In the genomic region with DNA sequence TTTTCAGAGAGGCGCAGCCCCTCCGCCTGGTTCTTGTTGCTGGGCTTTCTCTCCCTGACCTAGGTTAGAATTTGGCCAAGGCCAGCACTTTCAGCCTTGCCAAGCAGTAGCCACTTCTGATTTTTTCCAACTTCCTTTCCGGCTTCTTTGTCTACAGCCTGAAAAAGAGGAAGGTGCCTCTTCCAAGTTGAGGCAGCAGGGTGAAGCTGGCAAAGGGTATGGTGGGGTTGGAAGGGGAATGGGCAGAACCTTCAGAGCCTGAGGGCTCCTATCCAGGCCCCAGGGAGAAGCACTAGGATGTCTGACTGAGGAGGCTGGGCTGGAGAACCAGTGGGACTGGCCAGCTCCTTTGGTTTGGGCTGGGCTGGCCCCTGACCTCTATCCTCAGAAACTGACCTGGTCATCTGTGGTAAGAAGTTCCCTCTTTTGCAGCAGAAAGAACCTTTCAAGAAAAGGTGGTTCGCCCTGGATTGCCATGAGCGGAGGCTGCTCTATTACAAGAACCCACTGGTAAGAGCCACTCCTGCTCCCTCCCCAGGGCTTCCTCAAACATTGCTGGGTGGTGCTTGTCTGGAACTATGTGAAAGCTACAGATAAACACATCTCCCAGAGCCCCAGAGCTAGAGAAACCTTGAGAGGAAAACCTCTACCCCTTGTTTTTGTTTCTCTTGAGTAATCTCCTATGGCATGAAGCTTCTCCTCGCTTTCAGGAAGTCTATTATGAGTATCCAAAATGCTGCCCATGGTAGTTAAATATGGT, we compare ENCODE assay signal across 13 cellular contexts. TPM values are rescaled to one million over a fixed set of nuclear protein-coding genes. Genes with fewer than 3 reads are reported as not detected.
DNase-seq lines count a peak whose midpoint lies in the region; TF ChIP-seq lines count a peak whose summit lies in the region.
"Had no signal": no experiment of that assay in that cellular context is flagged by ENCODE, and none has a peak within 500 bp of the region (broad histone marks: within the 10 kb centered on the region; RNA-seq: fewer than 3 reads in every experiment).

No MANE protein-coding gene starts in this region.

- H3K79me2 ChIP-seq in osteoblast (ENCODE audit: insufficient read depth, low read length) = no peaks in the 10 kb centered on the region

- in situ Hi-C loops in GM13977 (cut with MboI; ENCODE audit: low pct_unique_long_range_greater_than_20kb, low sequenced_read_pairs, unreplicated experiment) = no loop called here

- no peaks in the 10 kb centered on the region for H3K27me3 ChIP-seq in esophagus muscularis mucosa
- no peaks in the 10 kb centered on the region for H3K27me3 ChIP-seq in osteoblast (ENCODE audit: insufficient read depth, low read length)

- TF ChIP-seq CTCF in esophagus muscularis mucosa (IDR thresholded peaks at IDR 0.05) = no peak
- TF ChIP-seq CTCF in osteoblast (IDR thresholded peaks at IDR 0.05; ENCODE audit: extremely low read depth, low read depth, low read length) = no peak
- TF ChIP-seq CTCF in GM13977 (IDR thresholded peaks at IDR 0.05; ENCODE audit: extremely low read depth, insufficient read depth, missing control alignments) = no peak

- H3K4me2 ChIP-seq in osteoblast (ENCODE audit: insufficient read depth, low read length) = no peak overlapping the region

- TF ChIP-seq EP300 in esophagus muscularis mucosa (IDR thresholded peaks at IDR 0.05) = no peak

- intact Hi-C loops in esophagus muscularis mucosa (cut with DNase I) = no loop called here

- H3K4me3 ChIP-seq in esophagus muscularis mucosa (no peak overlapping the region), osteoblast (ENCODE audit: insufficient read depth, low read length) (no peak overlapping the region)

- H3K27ac ChIP-seq in esophagus muscularis mucosa (replicated peaks in 1 of 4) = peak overlapping the region in 3 of 4 donors; percentile 2 to 52 (median 11)
- no peak overlapping the region for H3K27ac ChIP-seq in osteoblast (ENCODE audit: low read depth, low read length)

- H3K36me3 ChIP-seq in esophagus muscularis mucosa (no peaks in the 10 kb centered on the region), osteoblast (ENCODE audit: insufficient read depth, low read length) (no peaks in the 10 kb centered on the region)

- peak overlapping the region; percentile 68 for H2AFZ ChIP-seq in osteoblast (ENCODE audit: low read length)

- 80% methylated on average over 5 of the region's 6 CpGs for WGBS in esophagus muscularis mucosa

- H3K9me3 ChIP-seq in esophagus muscularis mucosa = no peaks in the 10 kb centered on the region
- H3K9me3 ChIP-seq in osteoblast (ENCODE audit: low read depth, low read length) = no peaks in the 10 kb centered on the region

- TF ChIP-seq POLR2A in esophagus muscularis mucosa (IDR thresholded peaks at IDR 0.05; ENCODE audit: low read depth) = no peak

- H4K20me1 ChIP-seq in osteoblast (ENCODE audit: insufficient read depth, low read length) = no peaks in the 10 kb centered on the region

- H3K4me1 ChIP-seq in esophagus muscularis mucosa = peaks cover 8 to 34% (median 23%) of the 10 kb centered on the region in 4 donors
- peaks cover 11% of the 10 kb centered on the region for H3K4me1 ChIP-seq in osteoblast (ENCODE audit: insufficient read depth, low read length)

- DNase-seq in Ammon's horn (ENCODE audit: low spot score) = peak; percentile 49
- peak; percentile 37 for DNase-seq in NOMO-1 treated with dmso at 0.1 percent for 144 hours (lab: John Stamatoyannopoulos, UW; ENCODE audit: unreplicated experiment)
- no peak for DNase-seq in esophagus muscularis mucosa (ENCODE audit: extremely low spot score)
- peak; percentile 90 for DNase-seq in osteoblast (ENCODE audit: insufficient read length, low spot score, missing footprints)
- DNase-seq in GM13977 (ENCODE audit: low spot score) = no peak
- DNase-seq in 8988T = no peak
- no peak for DNase-seq in NCI-H226
- DNase-seq in stimulated activated CD4-positive, alpha-beta T cell treated with anti-CD3 and anti-CD28 coated beads, Interleukin-2, amount 100 ng/mL, for 24 hours = no peak
- DNase-seq: activated CD8-positive, alpha-beta memory T cell treated with anti-CD3 and anti-CD28 coated beads for 24 hours; effector memory CD8-positive, alpha-beta T cell; MM.1S; NCI-H510A treated with DMSO at 0.1 percent for 48 hours; SW 1271 had no signal

RNA-seq across cellular contexts. Expression of gene RNF135, which starts 16.6 kb away (rescaled TPM):
- 10 to 100 TPM; 20.0 to 28.1 (median 22.9) TPM for total RNA-seq in esophagus muscularis mucosa
- total RNA-seq in osteoblast = 10.6 and 11.2 TPM in 2 replicates

RNA-seq across cellular contexts. Expression of gene ADAP2, which starts 32.5 kb away (rescaled TPM):
- total RNA-seq in esophagus muscularis mucosa (10 to 100 TPM; 10.5 to 19.1 (median 14.7) TPM), osteoblast (0.29 and 0.72 TPM in 2 replicates)

RNA-seq across cellular contexts. Expression of gene TEFM, which starts 48.2 kb away (rescaled TPM):
- total RNA-seq in esophagus muscularis mucosa (1 to 10 TPM; 5.0 to 7.0 (median 6.6) TPM), osteoblast (10.9 and 13.6 TPM in 2 replicates)

Comparison
In these comparisons a context has a peak if more than half of its experiments do, and no peak if none do; other contexts are left out.
1. DNase-seq: peak in Ammon's horn (single experiment), NOMO-1 treated with dmso at 0.1 percent for 144 hours (single experiment) and osteoblast (single experiment); none in esophagus muscularis mucosa (single experiment), GM13977 (single experiment), 8988T (single experiment), NCI-H226 (single experiment) and stimulated activated CD4-positive, alpha-beta T cell treated with anti-CD3 and anti-CD28 coated beads, Interleukin-2, amount 100 ng/mL, for 24 hours (0 of 2).